Comparison of ENCODE assay signal across 1 cellular context in the genomic region with DNA sequence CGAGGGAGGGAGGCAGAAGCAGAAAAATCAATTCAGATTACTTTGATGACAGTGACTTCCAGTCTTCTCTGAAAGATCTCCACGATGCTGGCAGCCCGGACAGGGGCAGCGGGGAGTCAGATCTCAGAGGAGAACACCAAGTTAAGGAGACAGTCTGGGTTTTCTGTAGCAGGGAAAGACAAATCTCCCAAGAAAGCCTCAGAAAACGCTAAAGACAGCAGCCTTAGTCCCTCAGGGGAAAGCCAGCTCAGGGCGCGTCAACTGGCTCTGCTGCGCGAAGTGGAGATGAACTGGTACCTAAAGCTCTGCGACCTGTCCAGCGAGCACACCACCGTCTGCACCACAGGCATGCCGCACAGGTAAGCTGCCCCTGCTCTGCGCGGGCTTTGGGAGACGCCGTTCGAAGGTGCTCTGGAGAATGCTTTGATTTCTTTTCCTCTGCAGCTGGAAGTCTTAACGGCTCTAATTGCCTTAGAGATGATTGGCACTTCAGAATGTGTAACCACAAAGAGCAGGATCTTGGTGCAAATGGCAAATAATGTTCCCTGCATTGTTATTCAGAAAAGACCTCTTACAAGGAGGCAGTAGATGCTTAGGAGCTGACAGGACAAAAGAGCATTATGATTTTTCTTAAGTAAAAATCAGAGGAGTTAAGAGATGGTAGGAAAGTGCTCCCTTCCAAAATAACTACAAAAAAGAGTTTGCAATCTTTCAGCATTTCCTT.
TF ChIP-seq lines count a peak whose summit lies in the region.

TSS of gene KCNAB1 (plus strand) at position 51 of the 724 bp plus-strand sequence.

TF ChIP-seq in SK-N-SH, 30 proteins besides CTCF, POLR2A, EP300 and RAD21 (continued from another document):
- TF ChIP-seq CHD2 (IDR thresholded peaks at IDR 0.05; ENCODE audit: low read length, partially characterized antibody) (no peak), USF2 (IDR thresholded peaks at IDR 0.05; ENCODE audit: borderline replicate concordance, low read depth, low read length) (no peak), GATA2 (CRISPR knock-in tag; IDR thresholded peaks at IDR 0.05) (no peak), IRF3 (IDR thresholded peaks at IDR 0.05; ENCODE audit: low read depth, low read length) (no peak), RCOR1 (IDR thresholded peaks at IDR 0.05; ENCODE audit: low read length) (no peak)
